Comparison of ENCODE assay signal across 15 cellular contexts in the genomic region with DNA sequence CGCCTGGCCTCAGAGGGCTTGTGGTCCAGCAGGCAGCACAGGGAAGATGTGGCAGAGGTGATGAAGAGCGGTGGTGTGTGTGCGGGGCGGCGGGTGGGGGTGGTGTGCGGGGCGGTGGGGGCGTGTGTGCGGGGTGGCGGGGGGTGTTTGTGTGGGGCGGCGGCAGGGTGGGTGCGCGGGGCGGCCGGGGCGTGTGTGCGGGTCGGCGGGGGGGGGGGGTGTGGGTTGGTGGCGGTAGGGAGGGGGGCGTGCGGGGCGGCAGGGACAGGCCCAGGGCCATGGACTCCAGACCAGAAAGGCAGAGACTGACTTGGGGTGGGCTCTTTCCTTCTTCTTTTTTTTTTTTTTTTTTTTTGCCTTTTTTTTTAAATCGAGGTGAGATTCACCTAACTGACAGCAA.
"Had no signal": no experiment of that assay in that cellular context is flagged by ENCODE, and none has a peak within 500 bp of the region (broad histone marks: within the 10 kb centered on the region; RNA-seq: fewer than 3 reads in every experiment).

No MANE protein-coding gene starts in this region.

- H3K27ac Mint-ChIP-seq: mesothelial cell of epicardium, type B pancreatic cell had no signal

- H3K4me3 ChIP-seq: coronary artery, dorsolateral prefrontal cortex, suprapubic skin, thyroid gland had no signal

- ATAC-seq: stimulated activated naive CD8-positive, alpha-beta T cell treated with anti-CD3 and anti-CD28 coated beads, Interleukin-15, Interleukin-2, amounts not matched to agents 100 U/mL and 50 U/mL, for 24 hours had no signal

- H3K9me3 ChIP-seq: heart right ventricle, neutrophil, suprapubic skin, thyroid gland had no signal

- H3K4me3 Mint-ChIP-seq: mesothelial cell of epicardium, type B pancreatic cell had no signal

- DNase-seq: dorsolateral prefrontal cortex; effector CD8-positive, alpha-beta T cell; heart right ventricle; hypothalamus; kidney glomerular epithelial cell; posterior cingulate gyrus; stimulated activated CD4-positive, alpha-beta T cell treated with anti-CD3 and anti-CD28 coated beads, Interleukin-12 subunit alpha, Interleukin-12 subunit beta, amount 100 ng/mL, for 4 hours; stimulated activated naive CD8-positive, alpha-beta T cell treated with anti-CD3 and anti-CD28 coated beads, Interleukin-15, Interleukin-2, amounts not matched to agents 100 U/mL and 50 U/mL, for 24 hours; thyroid gland had no signal

- H3K36me3 ChIP-seq: heart right ventricle, neutrophil, suprapubic skin, thyroid gland had no signal

- H3K36me3 Mint-ChIP-seq: mesothelial cell of epicardium, type B pancreatic cell had no signal

- H3K27me3 ChIP-seq: thyroid gland had no signal

- H3K9me3 Mint-ChIP-seq: mesothelial cell of epicardium, nephron, type B pancreatic cell had no signal

- H3K27ac ChIP-seq: coronary artery, dorsolateral prefrontal cortex, neutrophil, suprapubic skin, thyroid gland had no signal
